ENCODE assay signal across 9 cellular contexts in genomic region chr2:222518570-222519381, GRCh38.
DNase-seq lines count a peak whose midpoint lies in the region; ATAC-seq and TF ChIP-seq lines count a peak whose summit lies in the region.
"Had no signal": no experiment of that assay in that cellular context is flagged by ENCODE, and none has a peak within 500 bp of the region (broad histone marks: within the 10 kb centered on the region; RNA-seq: fewer than 3 reads in every experiment).

No MANE protein-coding gene starts in this region.

- H3K4me1 Mint-ChIP-seq in type B pancreatic cell (ENCODE audit: unreplicated experiment) = peaks cover 21% of the 10 kb centered on the region

- no peak for ATAC-seq in HG02938 (IDR thresholded peaks at IDR 0.05; ENCODE audit: unreplicated experiment)
- ATAC-seq: stimulated activated naive CD8-positive, alpha-beta T cell treated with anti-CD3 and anti-CD28 coated beads, Interleukin-15, Interleukin-2, amounts not matched to agents 100 U/mL and 50 U/mL, for 24 hours had no signal

- DNase-seq in LHCN-M2 (ENCODE audit: low read depth) (peak; percentile 64), cerebellum (ENCODE audit: low spot score) (peak; percentile 24), kidney tubule cell (ENCODE audit: low spot score) (peak; percentile 59), type B pancreatic cell (ENCODE audit: extremely low spot score, unreplicated experiment) (no peak), NCI-H1105 (lab: John Stamatoyannopoulos, UW) (no peak), NCI-H1436 (lab: John Stamatoyannopoulos, UW) (no peak)
- DNase-seq: stimulated activated naive CD8-positive, alpha-beta T cell treated with anti-CD3 and anti-CD28 coated beads, Interleukin-15, Interleukin-2, amounts not matched to agents 100 U/mL and 50 U/mL, for 24 hours had no signal

- peaks cover 3% of the 10 kb centered on the region for H3K36me3 Mint-ChIP-seq in type B pancreatic cell

- H3K9me3 Mint-ChIP-seq in type B pancreatic cell = peaks cover 17% of the 10 kb centered on the region
- H3K9me3 Mint-ChIP-seq: T-helper 1 cell treated with Interleukin-12 subunit alpha and Interleukin-12 subunit beta and Interleukin-4 antibody, amounts not matched to agents 30 μg/mL and 1 μg/mL, for 36 hours had no signal

- H3K27ac Mint-ChIP-seq in type B pancreatic cell = peak overlapping the region; percentile 77
- H3K27ac Mint-ChIP-seq: T-helper 1 cell treated with Interleukin-12 subunit alpha and Interleukin-12 subunit beta and Interleukin-4 antibody, amounts not matched to agents 30 μg/mL and 1 μg/mL, for 36 hours had no signal

- peaks cover 3% of the 10 kb centered on the region for H3K27me3 Mint-ChIP-seq in type B pancreatic cell

- no peak for TF ChIP-seq CTCF in type B pancreatic cell (conservative IDR thresholded peaks at IDR 0.05)

- peak overlapping the region; percentile 13 for H3K4me3 Mint-ChIP-seq in type B pancreatic cell
- H3K4me3 Mint-ChIP-seq: T-helper 1 cell treated with Interleukin-12 subunit alpha and Interleukin-12 subunit beta and Interleukin-4 antibody, amounts not matched to agents 30 μg/mL and 1 μg/mL, for 36 hours had no signal

Comparison
In these comparisons a context has a peak if more than half of its experiments do, and no peak if none do; other contexts are left out.
1. DNase-seq: peak in LHCN-M2 (single experiment), cerebellum (single experiment) and kidney tubule cell (single experiment); none in type B pancreatic cell (single experiment), NCI-H1105 (single experiment) and NCI-H1436 (single experiment).